ENCODE assay signal across 1 cellular context in the genomic region with DNA sequence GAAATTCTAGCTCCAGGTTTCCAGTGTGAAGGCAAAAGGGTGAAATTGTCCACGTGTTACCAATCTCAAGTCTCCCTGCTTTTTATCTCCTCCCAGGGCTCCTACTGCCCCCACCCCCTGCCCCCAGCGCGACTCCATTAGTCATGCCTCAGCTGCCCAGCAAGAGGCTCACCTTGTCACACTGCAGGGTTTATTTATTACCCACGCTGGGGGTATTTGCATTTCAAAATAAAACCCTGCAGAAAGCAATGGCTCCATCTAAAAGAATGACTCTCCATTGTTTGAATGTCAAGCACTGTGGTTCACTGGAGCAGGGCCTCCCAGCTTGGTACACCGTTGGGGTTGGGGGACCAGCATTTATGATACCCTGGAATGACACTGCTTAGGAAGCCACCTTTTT.
A peak's percentile ranks its signal among the peaks of the same experiment; 100 is the strongest.
TF ChIP-seq lines count a peak whose summit lies in the region.

No MANE protein-coding gene starts in this region.

TF ChIP-seq in HEK293, 187 proteins besides CTCF, POLR2A, EP300 and RAD21 (continued from another document and continues in another):
- TF ChIP-seq, protein P1, sequence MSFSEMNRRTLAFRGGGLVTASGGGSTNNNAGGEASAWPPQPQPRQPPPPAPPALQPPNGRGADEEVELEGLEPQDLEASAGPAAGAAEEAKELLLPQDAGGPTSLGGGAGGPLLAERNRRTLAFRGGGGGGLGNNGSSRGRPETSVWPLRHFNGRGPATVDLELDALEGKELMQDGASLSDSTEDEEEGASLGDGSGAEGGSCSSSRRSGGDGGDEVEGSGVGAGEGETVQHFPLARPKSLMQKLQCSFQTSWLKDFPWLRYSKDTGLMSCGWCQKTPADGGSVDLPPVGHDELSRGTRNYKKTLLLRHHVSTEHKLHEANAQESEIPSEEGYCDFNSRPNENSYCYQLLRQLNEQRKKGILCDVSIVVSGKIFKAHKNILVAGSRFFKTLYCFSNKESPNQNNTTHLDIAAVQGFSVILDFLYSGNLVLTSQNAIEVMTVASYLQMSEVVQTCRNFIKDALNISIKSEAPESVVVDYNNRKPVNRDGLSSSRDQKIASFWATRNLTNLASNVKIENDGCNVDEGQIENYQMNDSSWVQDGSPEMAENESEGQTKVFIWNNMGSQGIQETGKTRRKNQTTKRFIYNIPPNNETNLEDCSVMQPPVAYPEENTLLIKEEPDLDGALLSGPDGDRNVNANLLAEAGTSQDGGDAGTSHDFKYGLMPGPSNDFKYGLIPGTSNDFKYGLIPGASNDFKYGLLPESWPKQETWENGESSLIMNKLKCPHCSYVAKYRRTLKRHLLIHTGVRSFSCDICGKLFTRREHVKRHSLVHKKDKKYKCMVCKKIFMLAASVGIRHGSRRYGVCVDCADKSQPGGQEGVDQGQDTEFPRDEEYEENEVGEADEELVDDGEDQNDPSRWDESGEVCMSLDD (tag by site-specific recombination; IDR thresholded peaks at IDR 0.05), result no peak
- peak; percentile 89 for TF ChIP-seq OSR2 (tag by site-specific recombination; IDR thresholded peaks at IDR 0.05)
- TF ChIP-seq ZNF561 (tag by site-specific recombination; IDR thresholded peaks at IDR 0.05; ENCODE audit: borderline replicate concordance), result peak; percentile 84
- TF ChIP-seq ZNF560 (tag by site-specific recombination; IDR thresholded peaks at IDR 0.05; ENCODE audit: borderline replicate concordance), result no peak
- TF ChIP-seq ZNF791 (tag by site-specific recombination; IDR thresholded peaks at IDR 0.05), result no peak
- TF ChIP-seq ZNF302 (tag by site-specific recombination; IDR thresholded peaks at IDR 0.05; ENCODE audit: low read depth), result no peak
- peak; percentile 21; the same call in 1 of the 2 replicates for TF ChIP-seq ATF2 (tag by site-specific recombination; IDR thresholded peaks at IDR 0.05; ENCODE audit: low read depth)
- TF ChIP-seq ZNF660 (tag by site-specific recombination; IDR thresholded peaks at IDR 0.05), result peak; percentile 63; the same call in 1 of the 2 replicates
- peak; percentile 43; the same call in 1 of the 2 replicates for TF ChIP-seq ZNF121 (tag by site-specific recombination; IDR thresholded peaks at IDR 0.05)
- no peak for TF ChIP-seq ZNF112 (tag by site-specific recombination; IDR thresholded peaks at IDR 0.05)
- TF ChIP-seq, protein P2, sequence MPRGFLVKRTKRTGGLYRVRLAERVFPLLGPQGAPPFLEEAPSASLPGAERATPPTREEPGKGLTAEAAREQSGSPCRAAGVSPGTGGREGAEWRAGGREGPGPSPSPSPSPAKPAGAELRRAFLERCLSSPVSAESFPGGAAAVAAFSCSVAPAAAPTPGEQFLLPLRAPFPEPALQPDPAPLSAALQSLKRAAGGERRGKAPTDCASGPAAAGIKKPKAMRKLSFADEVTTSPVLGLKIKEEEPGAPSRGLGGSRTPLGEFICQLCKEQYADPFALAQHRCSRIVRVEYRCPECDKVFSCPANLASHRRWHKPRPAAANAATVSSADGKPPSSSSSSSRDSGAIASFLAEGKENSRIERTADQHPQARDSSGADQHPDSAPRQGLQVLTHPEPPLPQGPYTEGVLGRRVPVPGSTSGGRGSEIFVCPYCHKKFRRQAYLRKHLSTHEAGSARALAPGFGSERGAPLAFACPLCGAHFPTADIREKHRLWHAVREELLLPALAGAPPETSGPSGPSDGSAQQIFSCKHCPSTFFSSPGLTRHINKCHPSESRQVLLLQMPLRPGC (tag by site-specific recombination; IDR thresholded peaks at IDR 0.05), result 0 out of 2 replicates have a peak, but pooled peaks have one; percentile 31
- no peak for TF ChIP-seq ZNF449 (tag by site-specific recombination; IDR thresholded peaks at IDR 0.05)
- 0 out of 2 replicates have a peak, but pooled peaks have one; percentile 40 for TF ChIP-seq ZNF843 (tag by site-specific recombination; IDR thresholded peaks at IDR 0.05)
- TF ChIP-seq ZBTB1 (tag by site-specific recombination; IDR thresholded peaks at IDR 0.05), result no peak
- TF ChIP-seq, protein P3, sequence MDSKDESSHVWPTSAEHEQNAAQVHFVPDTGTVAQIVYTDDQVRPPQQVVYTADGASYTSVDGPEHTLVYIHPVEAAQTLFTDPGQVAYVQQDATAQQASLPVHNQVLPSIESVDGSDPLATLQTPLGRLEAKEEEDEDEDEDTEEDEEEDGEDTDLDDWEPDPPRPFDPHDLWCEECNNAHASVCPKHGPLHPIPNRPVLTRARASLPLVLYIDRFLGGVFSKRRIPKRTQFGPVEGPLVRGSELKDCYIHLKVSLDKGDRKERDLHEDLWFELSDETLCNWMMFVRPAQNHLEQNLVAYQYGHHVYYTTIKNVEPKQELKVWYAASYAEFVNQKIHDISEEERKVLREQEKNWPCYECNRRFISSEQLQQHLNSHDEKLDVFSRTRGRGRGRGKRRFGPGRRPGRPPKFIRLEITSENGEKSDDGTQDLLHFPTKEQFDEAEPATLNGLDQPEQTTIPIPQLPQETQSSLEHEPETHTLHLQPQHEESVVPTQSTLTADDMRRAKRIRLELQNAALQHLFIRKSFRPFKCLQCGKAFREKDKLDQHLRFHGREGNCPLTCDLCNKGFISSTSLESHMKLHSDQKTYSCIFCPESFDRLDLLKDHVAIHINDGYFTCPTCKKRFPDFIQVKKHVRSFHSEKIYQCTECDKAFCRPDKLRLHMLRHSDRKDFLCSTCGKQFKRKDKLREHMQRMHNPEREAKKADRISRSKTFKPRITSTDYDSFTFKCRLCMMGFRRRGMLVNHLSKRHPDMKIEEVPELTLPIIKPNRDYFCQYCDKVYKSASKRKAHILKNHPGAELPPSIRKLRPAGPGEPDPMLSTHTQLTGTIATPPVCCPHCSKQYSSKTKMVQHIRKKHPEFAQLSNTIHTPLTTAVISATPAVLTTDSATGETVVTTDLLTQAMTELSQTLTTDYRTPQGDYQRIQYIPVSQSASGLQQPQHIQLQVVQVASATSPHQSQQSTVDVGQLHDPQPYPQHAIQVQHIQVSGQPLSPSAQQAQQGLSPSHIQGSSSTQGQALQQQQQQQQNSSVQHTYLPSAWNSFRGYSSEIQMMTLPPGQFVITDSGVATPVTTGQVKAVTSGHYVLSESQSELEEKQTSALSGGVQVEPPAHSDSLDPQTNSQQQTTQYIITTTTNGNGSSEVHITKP (tag by site-specific recombination; IDR thresholded peaks at IDR 0.05), result peak; percentile 61
- peak; percentile 37; the same call in 1 of the 2 replicates for TF ChIP-seq ZEB2 (tag by site-specific recombination; IDR thresholded peaks at IDR 0.05)
- no peak for TF ChIP-seq SETDB1 (IDR thresholded peaks at IDR 0.05; ENCODE audit: insufficient read length, low read length)
- TF ChIP-seq ZNF23 (tag by site-specific recombination; IDR thresholded peaks at IDR 0.05; ENCODE audit: borderline replicate concordance), result no peak
- TF ChIP-seq ZNF202 (tag by site-specific recombination; IDR thresholded peaks at IDR 0.05; ENCODE audit: borderline replicate concordance), result no peak
- TF ChIP-seq FEZF1 (tag by site-specific recombination; IDR thresholded peaks at IDR 0.05), result peak; percentile 67
- no peak for TF ChIP-seq SALL2 (tag by site-specific recombination; IDR thresholded peaks at IDR 0.05; ENCODE audit: borderline replicate concordance)
- no peak for TF ChIP-seq ZNF830 (tag by site-specific recombination; IDR thresholded peaks at IDR 0.05; ENCODE audit: low read depth)
- TF ChIP-seq ZNF211 (tag by site-specific recombination; IDR thresholded peaks at IDR 0.05; ENCODE audit: low read depth), result no peak
- no peak for TF ChIP-seq WT1 (tag by site-specific recombination; IDR thresholded peaks at IDR 0.05)
- TF ChIP-seq ZNF596 (tag by site-specific recombination; IDR thresholded peaks at IDR 0.05), result peak; percentile 58; the same call in 1 of the 2 replicates
- TF ChIP-seq, protein P4, sequence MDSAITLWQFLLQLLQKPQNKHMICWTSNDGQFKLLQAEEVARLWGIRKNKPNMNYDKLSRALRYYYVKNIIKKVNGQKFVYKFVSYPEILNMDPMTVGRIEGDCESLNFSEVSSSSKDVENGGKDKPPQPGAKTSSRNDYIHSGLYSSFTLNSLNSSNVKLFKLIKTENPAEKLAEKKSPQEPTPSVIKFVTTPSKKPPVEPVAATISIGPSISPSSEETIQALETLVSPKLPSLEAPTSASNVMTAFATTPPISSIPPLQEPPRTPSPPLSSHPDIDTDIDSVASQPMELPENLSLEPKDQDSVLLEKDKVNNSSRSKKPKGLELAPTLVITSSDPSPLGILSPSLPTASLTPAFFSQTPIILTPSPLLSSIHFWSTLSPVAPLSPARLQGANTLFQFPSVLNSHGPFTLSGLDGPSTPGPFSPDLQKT (IDR thresholded peaks at IDR 0.05; ENCODE audit: borderline replicate concordance, low read depth, low read length), result no peak
- peak; percentile 62; the same call in 1 of the 2 replicates for TF ChIP-seq ZBTB8A (tag by site-specific recombination; IDR thresholded peaks at IDR 0.05)
- peak; percentile 75 for TF ChIP-seq ZNF423 (tag by site-specific recombination; IDR thresholded peaks at IDR 0.05)
- TF ChIP-seq ZNF138 (tag by site-specific recombination; IDR thresholded peaks at IDR 0.05; ENCODE audit: borderline replicate concordance), result no peak
- no peak for TF ChIP-seq ZNF558 (tag by site-specific recombination; IDR thresholded peaks at IDR 0.05)
- TF ChIP-seq ZNF146 (tag by site-specific recombination; IDR thresholded peaks at IDR 0.05), result no peak
- peak; percentile 76 for TF ChIP-seq GLIS2 (tag by site-specific recombination; IDR thresholded peaks at IDR 0.05)
- no peak for TF ChIP-seq ZNF214 (tag by site-specific recombination; IDR thresholded peaks at IDR 0.05; ENCODE audit: borderline replicate concordance)
- no peak for TF ChIP-seq ZNF664 (tag by site-specific recombination; IDR thresholded peaks at IDR 0.05)
- TF ChIP-seq ZNF670 (tag by site-specific recombination; IDR thresholded peaks at IDR 0.05; ENCODE audit: low read depth), result no peak
- no peak for TF ChIP-seq ZSCAN18 (tag by site-specific recombination; IDR thresholded peaks at IDR 0.05)
- TF ChIP-seq ZSCAN30 (tag by site-specific recombination; IDR thresholded peaks at IDR 0.05), result peak; percentile 41; the same call in 1 of the 2 replicates
- peak; percentile 73; the same call in 1 of the 2 replicates for TF ChIP-seq ZBTB17 (tag by site-specific recombination; IDR thresholded peaks at IDR 0.05)
- no peak for TF ChIP-seq GFI1B (tag by site-specific recombination; IDR thresholded peaks at IDR 0.05)
- TF ChIP-seq ZNF248 (tag by site-specific recombination; IDR thresholded peaks at IDR 0.05), result no peak
- TF ChIP-seq, protein P5, sequence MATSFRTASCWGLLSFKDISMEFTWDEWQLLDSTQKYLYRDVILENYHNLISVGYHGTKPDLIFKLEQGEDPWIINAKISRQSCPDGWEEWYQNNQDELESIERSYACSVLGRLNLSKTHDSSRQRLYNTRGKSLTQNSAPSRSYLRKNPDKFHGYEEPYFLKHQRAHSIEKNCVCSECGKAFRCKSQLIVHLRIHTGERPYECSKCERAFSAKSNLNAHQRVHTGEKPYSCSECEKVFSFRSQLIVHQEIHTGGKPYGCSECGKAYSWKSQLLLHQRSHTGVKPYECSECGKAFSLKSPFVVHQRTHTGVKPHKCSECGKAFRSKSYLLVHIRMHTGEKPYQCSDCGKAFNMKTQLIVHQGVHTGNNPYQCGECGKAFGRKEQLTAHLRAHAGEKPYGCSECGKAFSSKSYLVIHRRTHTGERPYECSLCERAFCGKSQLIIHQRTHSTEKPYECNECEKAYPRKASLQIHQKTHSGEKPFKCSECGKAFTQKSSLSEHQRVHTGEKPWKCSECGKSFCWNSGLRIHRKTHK (tag by site-specific recombination; IDR thresholded peaks at IDR 0.05), result no peak
- no peak for TF ChIP-seq ZNF341 (tag by site-specific recombination; IDR thresholded peaks at IDR 0.05; ENCODE audit: low read depth)
